Comparison of ENCODE assay signal across 13 cellular contexts in genomic region chr5:134581241-134581981, GRCh38. TPM values are rescaled to one million over a fixed set of nuclear protein-coding genes. Genes with fewer than 3 reads are reported as not detected.
A peak's percentile ranks its signal among the peaks of the same experiment; 100 is the strongest.
DNase-seq lines count a peak whose midpoint lies in the region; TF ChIP-seq lines count a peak whose summit lies in the region.
"Had no signal": no experiment of that assay in that cellular context is flagged by ENCODE, and none has a peak within 500 bp of the region (broad histone marks: within the 10 kb centered on the region; RNA-seq: fewer than 3 reads in every experiment).

No MANE protein-coding gene starts in this region.

- no peaks in the 10 kb centered on the region for H3K9me3 ChIP-seq in PC-9 (ENCODE audit: insufficient read depth, low read depth)
- no peaks in the 10 kb centered on the region for H3K9me3 ChIP-seq in osteoblast (ENCODE audit: low read depth, low read length)
- H3K9me3 ChIP-seq: BLaER1 had no signal

- H3K4me1 ChIP-seq in PC-9 (replicated peaks; ENCODE audit: insufficient read depth) (no peaks in the 10 kb centered on the region), osteoblast (ENCODE audit: insufficient read depth, low read length) (peaks cover 12% of the 10 kb centered on the region)

- H3K4me2 ChIP-seq in PC-9 (no peak overlapping the region), osteoblast (ENCODE audit: insufficient read depth, low read length) (no peak overlapping the region)
- H3K4me2 ChIP-seq: BLaER1 had no signal

- no peaks in the 10 kb centered on the region for H3K9me2 ChIP-seq in PC-9 (ENCODE audit: insufficient read depth)

- no peak overlapping the region for H3K4me3 ChIP-seq in PC-9
- H3K4me3 ChIP-seq in fibroblast of the aortic adventitia (ENCODE audit: low read depth, low read length) = no peak overlapping the region
- H3K4me3 ChIP-seq in osteoblast (ENCODE audit: insufficient read depth, low read length) = no peak overlapping the region
- H3K4me3 ChIP-seq: BLaER1, lung had no signal

- H3K27ac ChIP-seq in PC-9 = no peak overlapping the region
- no peak overlapping the region for H3K27ac ChIP-seq in osteoblast (ENCODE audit: low read depth, low read length)
- H3K27ac ChIP-seq: BLaER1 had no signal

- no peaks in the 10 kb centered on the region for H3K27me3 ChIP-seq in PC-9 (ENCODE audit: insufficient read depth, low read depth)
- H3K27me3 ChIP-seq in osteoblast (ENCODE audit: insufficient read depth, low read length) = no peaks in the 10 kb centered on the region
- H3K27me3 ChIP-seq: BLaER1 had no signal

- H2AFZ ChIP-seq in PC-9 (no peak overlapping the region), osteoblast (ENCODE audit: low read length) (no peak overlapping the region)

- peak; percentile 23 for DNase-seq in AG08395 (ENCODE audit: low spot score)
- no peak for DNase-seq in PC-9
- peak; percentile 15 for DNase-seq in fibroblast of the aortic adventitia (ENCODE audit: low read depth)
- DNase-seq in osteoblast (ENCODE audit: insufficient read length, low spot score, missing footprints) = no peak
- no peak for DNase-seq in DMS79 treated with DMSO at 0.1 percent for 48 hours (lab: John Stamatoyannopoulos, UW)
- no peak for DNase-seq in kidney tubule cell (ENCODE audit: low spot score)
- no peak for DNase-seq in activated CD8-positive, alpha-beta memory T cell treated with anti-CD3 and anti-CD28 coated beads, Interleukin-2, amount 50 U/mL, for 48 hours
- DNase-seq in NCI-H1048 (lab: John Stamatoyannopoulos, UW) = no peak
- DNase-seq: activated CD4-positive, alpha-beta T cell treated with anti-CD3 and anti-CD28 coated beads for 36 hours; NCI-H2171; T-helper 1 cell had no signal

- intact Hi-C loops in PC-9 (cut with micrococcal nuclease; ENCODE audit: unreplicated experiment) = no loop called here

- POLR2A ChIA-PET in PC-9 (lab: Charles Lee; ENCODE audit: unreplicated experiment) = no interaction called here

- TF ChIP-seq CTCF in PC-9 (conservative IDR thresholded peaks at IDR 0.05) (no peak), fibroblast of the aortic adventitia (IDR thresholded peaks at IDR 0.05; ENCODE audit: insufficient read depth, low read length) (no peak), osteoblast (IDR thresholded peaks at IDR 0.05; ENCODE audit: extremely low read depth, low read depth, low read length) (peak; percentile 17)

- CTCF ChIA-PET in PC-9 (lab: Charles Lee) = no interaction called here

- BruUV-seq in PC-9 (replicated peaks; lab: Mats Ljungman, UMichigan) = TSS peak; percentile 7

- peaks cover 5% of the 10 kb centered on the region for H4K20me1 ChIP-seq in PC-9 (ENCODE audit: insufficient read depth)
- peaks cover 3% of the 10 kb centered on the region for H4K20me1 ChIP-seq in osteoblast (ENCODE audit: insufficient read depth, low read length)

- H3K79me2 ChIP-seq in PC-9 (ENCODE audit: low read depth) = no peaks in the 10 kb centered on the region
- no peaks in the 10 kb centered on the region for H3K79me2 ChIP-seq in osteoblast (ENCODE audit: insufficient read depth, low read length)

- no peaks in the 10 kb centered on the region; the same call in 1 of the 2 replicates for H3F3A ChIP-seq in PC-9 (ENCODE audit: insufficient read depth, low read depth)

- H3K36me3 ChIP-seq in PC-9 (ENCODE audit: low read depth) (no peaks in the 10 kb centered on the region), osteoblast (ENCODE audit: insufficient read depth, low read length) (peaks cover 29% of the 10 kb centered on the region)

RNA-seq across cellular contexts. Expression of gene SAR1B, which starts 51.2 kb away (rescaled TPM):
- total RNA-seq in PC-9 (2021) (37.6 and 49.5 TPM in 2 replicates), fibroblast of the aortic adventitia (ENCODE audit: low replicate concordance) (88.4 and 133 TPM in 2 replicates), osteoblast (46.0 and 46.3 TPM in 2 replicates)

RNA-seq across cellular contexts. Expression of gene JADE2, which starts 55.9 kb away (rescaled TPM):
- total RNA-seq in PC-9 (2021) (82.1 and 83.5 TPM in 2 replicates), fibroblast of the aortic adventitia (ENCODE audit: low replicate concordance) (28.0 and 38.8 TPM in 2 replicates), osteoblast (22.7 and 26.8 TPM in 2 replicates)

Comparison
In these comparisons a context has a peak if more than half of its experiments do, and no peak if none do; other contexts are left out.
1. DNase-seq: peak in AG08395 (single experiment) and fibroblast of the aortic adventitia (single experiment); none in PC-9 (0 of 2), osteoblast (single experiment), DMS79 treated with DMSO at 0.1 percent for 48 hours (single experiment), kidney tubule cell (single experiment), activated CD8-positive, alpha-beta memory T cell treated with anti-CD3 and anti-CD28 coated beads, Interleukin-2, amount 50 U/mL, for 48 hours (single experiment) and NCI-H1048 (single experiment).